In genomic region chr17:72206376-72206775, GRCh38 we compare ENCODE assay signal across 30 cellular contexts.
"Had no signal": no experiment of that assay in that cellular context is flagged by ENCODE, and none has a peak within 500 bp of the region (broad histone marks: within the 10 kb centered on the region; RNA-seq: fewer than 3 reads in every experiment).

No MANE protein-coding gene starts in this region.

- H3K27me3 ChIP-seq: hepatocyte, ovary, testis, thyroid gland, transverse colon, upper lobe of left lung, vagina had no signal

- H3K4me3 ChIP-seq: heart right ventricle, hepatocyte, left lung, lower lobe of right lung, ovary, skin epidermis, stomach, testis, thyroid gland, transverse colon, upper lobe of left lung, vagina had no signal

- H3K27ac ChIP-seq: heart right ventricle, hepatocyte, left lung, lower lobe of right lung, neutrophil, ovary, skin epidermis, stomach, testis, thyroid gland, transverse colon, upper lobe of left lung, vagina had no signal

- H3K4me2 ChIP-seq: hepatocyte had no signal

- DNase-seq: heart right ventricle; islet precursor cell; kidney glomerular epithelial cell; left colon; left lung; lower lobe of right lung; mammary epithelial cell; mesenchymal stem cell; naive B cell; natural killer cell; nephron progenitor cell; occipital lobe; ovary; right cardiac atrium; stimulated activated CD4-positive, alpha-beta T cell treated with anti-CD3 and anti-CD28 coated beads, Interleukin-12 subunit alpha, Interleukin-12 subunit beta, amount 100 ng/mL, for 4 hours; stimulated activated CD4-positive, alpha-beta T cell treated with anti-CD3 and anti-CD28 coated beads, Interleukin-15, amount 100 ng/mL, for 24 hours; stimulated activated CD4-positive, alpha-beta T cell treated with anti-CD3 and anti-CD28 coated beads, Interleukin-2, amount 100 ng/mL, for 24 hours; stimulated activated CD4-positive, alpha-beta T cell treated with anti-CD3 and anti-CD28 coated beads, Interleukin-4, amount 100 ng/mL, for 1 hour; stimulated activated naive B cell treated with anti-CD40 and anti-IgM and Interleukin-4, amounts not matched to agents 10 μg/mL and 1 μg/mL and 100 μg/mL, for 72 hours; stimulated activated naive CD8-positive, alpha-beta T cell treated with anti-CD3 and anti-CD28 coated beads, Interleukin-15, Interleukin-2, amounts not matched to agents 100 U/mL and 50 U/mL, for 24 hours; stomach; testis; thyroid gland; transverse colon; upper lobe of left lung had no signal

- H3K9me3 ChIP-seq: heart right ventricle, left lung, lower lobe of right lung, neutrophil, ovary, stomach, testis, thyroid gland, transverse colon, upper lobe of left lung, vagina had no signal

- H3K4me1 ChIP-seq: left lung, lower lobe of right lung, stomach, testis, transverse colon, upper lobe of left lung, vagina had no signal

- H2AFZ ChIP-seq: hepatocyte had no signal

- H3K36me3 ChIP-seq: heart right ventricle, left lung, lower lobe of right lung, neutrophil, ovary, stomach, thyroid gland, transverse colon, upper lobe of left lung, vagina had no signal

- ATAC-seq: heart right ventricle; left colon; left lung; lower lobe of right lung; natural killer cell; sciatic nerve; stimulated activated naive B cell treated with anti-CD40 and anti-IgM and Interleukin-4, amounts not matched to agents 10 μg/mL and 1 μg/mL and 100 μg/mL, for 72 hours; stimulated activated naive CD8-positive, alpha-beta T cell treated with anti-CD3 and anti-CD28 coated beads, Interleukin-15, Interleukin-2, amounts not matched to agents 100 U/mL and 50 U/mL, for 24 hours had no signal
